In genomic region chrX:17403231-17403691, GRCh38 we compare ENCODE assay signal across 30 cellular contexts. TPM values are rescaled to one million over a fixed set of nuclear protein-coding genes. Genes with fewer than 3 reads are reported as not detected.
DNase-seq lines count a peak whose midpoint lies in the region; ATAC-seq, FAIRE-seq and TF ChIP-seq lines count a peak whose summit lies in the region.
"Had no signal": no experiment of that assay in that cellular context is flagged by ENCODE, and none has a peak within 500 bp of the region (broad histone marks: within the 10 kb centered on the region; RNA-seq: fewer than 3 reads in every experiment).

No MANE protein-coding gene starts in this region.

- no peak overlapping the region for H4K8ac ChIP-seq in neuronal stem cell (ENCODE audit: low read depth, low read length)

- H3K4me2 ChIP-seq in neuronal stem cell (ENCODE audit: insufficient read depth, low read length, poor library complexity, severe bottlenecking) = no peak overlapping the region
- H3K4me2 ChIP-seq: BLaER1 had no signal

- H2BK120ac ChIP-seq in neuronal stem cell (ENCODE audit: low read depth, low read length) = no peak overlapping the region

- DNase-seq in Right ventricle myocardium superior (no peak), right cardiac atrium (no peak), cerebellar cortex (ENCODE audit: low spot score) (peak; percentile 7), kidney (no peak), aorta (no peak), NCI-H187 treated with DMSO at 0.1 percent for 48 hours (lab: John Stamatoyannopoulos, UW) (no peak), neuronal stem cell (ENCODE audit: low spot score) (no peak), islet precursor cell (no peak)
- DNase-seq: ACHN; activated CD4-positive, alpha-beta T cell treated with anti-CD3 and anti-CD28 coated beads, Interleukin-2, amount 50 U/mL, for 48 hours; activated CD8-positive, alpha-beta memory T cell treated with anti-CD3 and anti-CD28 coated beads, Interleukin-2, amount 50 U/mL, for 4 hours; activated naive CD4-positive, alpha-beta T cell treated with anti-CD3 and anti-CD28 coated beads, Interleukin-2, amount 50 U/mL, for 16 hours; amygdala; cerebellar nuclear complex; erythroblast; GF-D8; KG1; NCI-H2227 treated with DMSO at 0.1 percent for 48 hours; NCI-H748 treated with DMSO at 0.1 percent for 48 hours; psoas muscle; SHP77 treated with DMSO at 0.1 percent for 48 hours; stimulated activated CD4-positive, alpha-beta T cell treated with anti-CD3 and anti-CD28 coated beads, Interleukin-1b, Interleukin-23, amount 100 ng/mL, for 48 hours; T1000 had no signal

- H3K27ac ChIP-seq in right cardiac atrium (ENCODE audit: low read length) (no peak overlapping the region), kidney (ENCODE audit: low read depth in 2 of 2, low read length in 2 of 2) (peak overlapping the region; percentile 65 to 74), aorta (ENCODE audit: low read depth in 1 of 2, low read length in 2 of 2) (peak overlapping the region in 1 of 2 donors; percentile 81), neuronal stem cell (replicated peaks; ENCODE audit: low read length) (no peak overlapping the region)
- H3K27ac ChIP-seq: BLaER1, psoas muscle, skin epidermis had no signal

- no peak for FAIRE-seq in kidney (lab: Jason Lieb, UNC)
- FAIRE-seq: frontal cortex, GM18507, HTR-8/SVneo, urothelium cell line had no signal

- no peak overlapping the region for H2AK5ac ChIP-seq in neuronal stem cell (ENCODE audit: low read depth, low read length)

- H3K79me1 ChIP-seq in neuronal stem cell (ENCODE audit: low read depth, low read length) = no peaks in the 10 kb centered on the region

- no peak overlapping the region for H2BK15ac ChIP-seq in neuronal stem cell (ENCODE audit: low read length)

- H3K23ac ChIP-seq in neuronal stem cell (ENCODE audit: low read depth, low read length, poor library complexity) = no peak overlapping the region

- no peaks in the 10 kb centered on the region for H3K36me3 ChIP-seq in kidney (ENCODE audit: control insufficient read depth in 1 of 2, insufficient read depth in 2 of 2, low read length in 2 of 2)
- H3K36me3 ChIP-seq in aorta (ENCODE audit: control insufficient read depth in 1 of 2, insufficient read depth in 2 of 2, low read length in 1 of 2) = no peaks in the 10 kb centered on the region
- H3K36me3 ChIP-seq in neuronal stem cell (replicated peaks in 1 of 2; ENCODE audit: control insufficient read depth in 2 of 2, insufficient read depth in 2 of 2, low read length in 2 of 2) = no peaks in the 10 kb centered on the region
- H3K36me3 ChIP-seq: BLaER1 had no signal

- H3K18ac ChIP-seq in neuronal stem cell (ENCODE audit: low read length) = no peak overlapping the region

- H3K14ac ChIP-seq in neuronal stem cell (ENCODE audit: low read length) = no peak overlapping the region

- H3K9me3 ChIP-seq in right cardiac atrium (ENCODE audit: control insufficient read depth, low read length) = no peaks in the 10 kb centered on the region
- no peaks in the 10 kb centered on the region for H3K9me3 ChIP-seq in kidney (ENCODE audit: control insufficient read depth in 1 of 2, low read length in 2 of 2)
- no peaks in the 10 kb centered on the region for H3K9me3 ChIP-seq in aorta (ENCODE audit: control insufficient read depth, low read length)
- H3K9me3 ChIP-seq in neuronal stem cell (replicated peaks in 1 of 2; ENCODE audit: control insufficient read depth in 2 of 2, insufficient read depth in 1 of 2, low read depth in 1 of 2, low read length in 2 of 2) = no peaks in the 10 kb centered on the region

- H4K91ac ChIP-seq in neuronal stem cell (ENCODE audit: low read depth, low read length, poor library complexity) = no peak overlapping the region

- H2AFZ ChIP-seq in neuronal stem cell (ENCODE audit: low read length) = no peak overlapping the region

- WGBS in right cardiac atrium = 56% methylated on average over 2 of the region's 2 CpGs
- 7 to 35% methylated on average over 2 of the region's 2 CpGs for WGBS in aorta, 2 donors
- WGBS in neuronal stem cell (ENCODE audit: extremely low coverage in 2 of 2, insufficient read length in 2 of 2, insufficient replicate concordance in 1 of 2), 2 donors = no CpG with 5 or more reads among the region's 2 CpGs

- H3K4ac ChIP-seq in neuronal stem cell (ENCODE audit: low read length) = no peak overlapping the region

- H3K4me1 ChIP-seq in right cardiac atrium (ENCODE audit: control insufficient read depth, insufficient read depth, low read length) = peaks cover 3% of the 10 kb centered on the region
- peaks cover 7 to 10% of the 10 kb centered on the region in 2 donors for H3K4me1 ChIP-seq in kidney (ENCODE audit: control insufficient read depth in 1 of 2, insufficient read depth in 1 of 2, low read depth in 1 of 2, low read length in 2 of 2)
- H3K4me1 ChIP-seq in aorta (ENCODE audit: control insufficient read depth in 1 of 2, insufficient read depth in 2 of 2, low read length in 2 of 2) = peaks cover 0 to 11% of the 10 kb centered on the region in 2 donors
- H3K4me1 ChIP-seq in neuronal stem cell (ENCODE audit: control insufficient read depth in 2 of 2, insufficient read depth in 1 of 2, low read depth in 1 of 2, low read length in 2 of 2) = no peaks in the 10 kb centered on the region
- H3K4me1 ChIP-seq: BLaER1, psoas muscle had no signal

- H3K27me3 ChIP-seq in right cardiac atrium (ENCODE audit: control insufficient read depth, insufficient read depth) = no peaks in the 10 kb centered on the region
- H3K27me3 ChIP-seq in aorta (ENCODE audit: control insufficient read depth in 1 of 2, insufficient read depth in 2 of 2, low read length in 1 of 2) = no peaks in the 10 kb centered on the region
- peaks cover 0 to 5% (median 0%) of the 10 kb centered on the region in 3 experiments for H3K27me3 ChIP-seq in neuronal stem cell (ENCODE audit: control insufficient read depth in 3 of 3, insufficient read depth in 3 of 3, low read depth in 1 of 3, low read length in 3 of 3)

- H2BK12ac ChIP-seq in neuronal stem cell (ENCODE audit: low read length) = no peak overlapping the region

- ATAC-seq in Right ventricle myocardium superior (ENCODE audit: poor library complexity) = peak; percentile 79
- ATAC-seq in right cardiac atrium = no peak
- peak; percentile 55 for ATAC-seq in aorta (ENCODE audit: low FRiP score)
- ATAC-seq: psoas muscle, WTC11 had no signal

- H3K4me3 ChIP-seq in right cardiac atrium (ENCODE audit: low read length) (no peak overlapping the region), kidney (ENCODE audit: low read length in 2 of 2) (no peak overlapping the region), aorta (ENCODE audit: low read length in 2 of 2) (no peak overlapping the region), neuronal stem cell (ENCODE audit: low read length in 2 of 2) (no peak overlapping the region)
- H3K4me3 ChIP-seq: BLaER1, psoas muscle, skin epidermis had no signal

- no peak for TF ChIP-seq CTCF in kidney (IDR thresholded peaks at IDR 0.05; ENCODE audit: borderline replicate concordance, extremely low read depth, insufficient read depth)

- H2BK5ac ChIP-seq in neuronal stem cell (ENCODE audit: low read length) = no peak overlapping the region

- intact Hi-C loops in Right ventricle myocardium superior (cut with DNase I) (no loop called here), right cardiac atrium (cut with DNase I) (no loop called here), kidney (cut with DNase I) (no loop called here), aorta (cut with DNase I) (no loop called here)

- no peak overlapping the region for H3K9ac ChIP-seq in kidney (ENCODE audit: low read length in 2 of 2)
- no peak overlapping the region for H3K9ac ChIP-seq in neuronal stem cell (ENCODE audit: low read depth, low read length, poor library complexity)
- H3K9ac ChIP-seq: BLaER1 had no signal

RNA-seq across cellular contexts. Expression of gene NHS, which starts 28.3 kb away (rescaled TPM):
- total RNA-seq in Right ventricle myocardium superior (1.2 TPM), right cardiac atrium (1 to 10 TPM; 1.2 to 1.7 (median 1.6) TPM), kidney (28.9 TPM), aorta (10 to 100 TPM; 19.1 to 28.2 TPM)
- polyA plus RNA-seq in right cardiac atrium (0.61 TPM), kidney (ENCODE audit: insufficient read depth, low read depth, low replicate concordance) (3.1 TPM), aorta (1 to 10 TPM; 4.3 to 7.5 TPM)
- polyA plus RNA-seq in neuronal stem cell (2013, experiment 1 of 2) = 0.92 TPM
- 0.98 TPM for polyA plus RNA-seq in neuronal stem cell (2013, experiment 2 of 2)

Comparison
In these comparisons a context has a peak if more than half of its experiments do, and no peak if none do; other contexts are left out.
1. ATAC-seq: peak in Right ventricle myocardium superior (single experiment) and aorta (single experiment); none in right cardiac atrium (0 of 2).
2. H3K27ac ChIP-seq: peak in kidney (2 of 2); none in right cardiac atrium (single experiment) and neuronal stem cell (single experiment).